Comparison of ENCODE assay signal across 1 cellular context in genomic region chr2:206518997-206519396, GRCh38.
TF ChIP-seq lines count a peak whose summit lies in the region.

No MANE protein-coding gene starts in this region.

TF ChIP-seq in GM12878, 131 proteins besides CTCF, POLR2A, EP300 and RAD21 (continued from another document):
- TF ChIP-seq ZBTB11 (CRISPR knock-in tag; IDR thresholded peaks at IDR 0.05): no peak
- TF ChIP-seq ATF2 (IDR thresholded peaks at IDR 0.05; ENCODE audit: low read length): no peak
- no peak for TF ChIP-seq PML (IDR thresholded peaks at IDR 0.05; ENCODE audit: low read length)
- no peak for TF ChIP-seq TCF3 (IDR thresholded peaks at IDR 0.05; ENCODE audit: borderline replicate concordance, insufficient read depth, low read depth, low read length)
- peak in 1 of 2 experiments; percentile 7; a peak in 1 of 4 replicates for TF ChIP-seq BHLHE40 (IDR thresholded peaks at IDR 0.05; ENCODE audit: borderline replicate concordance in 1 of 2, low read depth in 2 of 2, low read length in 1 of 2)
- no peak for TF ChIP-seq RFX5 (IDR thresholded peaks at IDR 0.05; ENCODE audit: low read depth, low read length)
- no peak for TF ChIP-seq SP1 (IDR thresholded peaks at IDR 0.05; ENCODE audit: low read depth, low read length)
- TF ChIP-seq FOXM1 (IDR thresholded peaks at IDR 0.05; ENCODE audit: low read depth, low read length): no peak; the same call in 1 of the 2 replicates
- TF ChIP-seq HSF1 (IDR thresholded peaks at IDR 0.05; ENCODE audit: low read depth, low read length): no peak
- no peak for TF ChIP-seq IKZF1 (conservative IDR thresholded peaks at IDR 0.05)
- TF ChIP-seq CREM (IDR thresholded peaks at IDR 0.05; ENCODE audit: low read depth): peak; percentile 46; the same call in 1 of the 2 replicates
- peak; percentile 41; the same call in 1 of the 2 replicates for TF ChIP-seq JUNB (IDR thresholded peaks at IDR 0.05)
- TF ChIP-seq SREBF1 (IDR thresholded peaks at IDR 0.05; ENCODE audit: low read length): no peak
- TF ChIP-seq YBX1 (IDR thresholded peaks at IDR 0.05): no peak
- TF ChIP-seq SUZ12 (IDR thresholded peaks at IDR 0.05; ENCODE audit: unreplicated experiment): no peak
- peak; percentile 74; the same call in 1 of the 2 replicates for TF ChIP-seq NFIC (IDR thresholded peaks at IDR 0.05; ENCODE audit: low read depth, low read length)
- no peak for TF ChIP-seq CBX3 (IDR thresholded peaks at IDR 0.05; ENCODE audit: borderline replicate concordance, low read depth)
- TF ChIP-seq ZNF274 (IDR thresholded peaks at IDR 0.05; ENCODE audit: insufficient read depth, insufficient read length): no peak
- TF ChIP-seq ZBED1 (IDR thresholded peaks at IDR 0.05; ENCODE audit: borderline replicate concordance): no peak
- TF ChIP-seq CHD2 (IDR thresholded peaks at IDR 0.05; ENCODE audit: borderline replicate concordance, low read depth, low read length): no peak
- no peak for TF ChIP-seq SMARCA5 (IDR thresholded peaks at IDR 0.05)
- TF ChIP-seq PAX5 (IDR thresholded peaks at IDR 0.05; ENCODE audit: borderline replicate concordance, low read depth, low read length): no peak
- TF ChIP-seq GABPA (IDR thresholded peaks at IDR 0.05; ENCODE audit: low read depth): no peak
- TF ChIP-seq PKNOX1 (IDR thresholded peaks at IDR 0.05): no peak
- TF ChIP-seq RAD51 (IDR thresholded peaks at IDR 0.05): no peak
- no peak for TF ChIP-seq IRF3 (IDR thresholded peaks at IDR 0.05)
- TF ChIP-seq MYC (IDR thresholded peaks at IDR 0.05; ENCODE audit: insufficient read depth, insufficient read length, insufficient replicate concordance, low read length, severe bottlenecking): no peak
- no peak for TF ChIP-seq TBL1XR1 (IDR thresholded peaks at IDR 0.05; ENCODE audit: low read depth, low read length)
- no peak for TF ChIP-seq RELA (IDR thresholded peaks at IDR 0.05; ENCODE audit: borderline replicate concordance, partially characterized antibody)
- no peak for TF ChIP-seq CEBPZ (IDR thresholded peaks at IDR 0.05; ENCODE audit: low read depth, low read length)
- no peak for TF ChIP-seq MTA2 (IDR thresholded peaks at IDR 0.05; ENCODE audit: low read depth)
- TF ChIP-seq GATAD2B (conservative IDR thresholded peaks at IDR 0.05; ENCODE audit: low read depth): no peak
- no peak for TF ChIP-seq RUNX3 (IDR thresholded peaks at IDR 0.05; ENCODE audit: low read length)
- peak; percentile 57 to 60; a peak in 3 of 4 replicates for TF ChIP-seq IKZF2 (IDR thresholded peaks at IDR 0.05)
- no peak for TF ChIP-seq BRCA1 (IDR thresholded peaks at IDR 0.05; ENCODE audit: low read depth, low read length)
- no peak for TF ChIP-seq NRF1 (conservative IDR thresholded peaks at IDR 0.05; ENCODE audit: low read depth, low read length)
- no peak for TF ChIP-seq SMAD5 (IDR thresholded peaks at IDR 0.05; ENCODE audit: low read depth)
- no peak for TF ChIP-seq POU2F2 (IDR thresholded peaks at IDR 0.05; ENCODE audit: borderline replicate concordance, low read depth, low read length)
- no peak for TF ChIP-seq TCF7 (IDR thresholded peaks at IDR 0.05; ENCODE audit: borderline replicate concordance)
- no peak for TF ChIP-seq BACH1 (IDR thresholded peaks at IDR 0.05; ENCODE audit: borderline replicate concordance)
- no peak for TF ChIP-seq STAT1 (conservative IDR thresholded peaks at IDR 0.05)
- peak; percentile 56; the same call in 1 of the 2 replicates for TF ChIP-seq ATF7 (IDR thresholded peaks at IDR 0.05; ENCODE audit: low read depth)
- peak; percentile 45; the same call in 1 of the 2 replicates for TF ChIP-seq EED (IDR thresholded peaks at IDR 0.05; ENCODE audit: low read depth)
- no peak for TF ChIP-seq SIN3A (IDR thresholded peaks at IDR 0.05; ENCODE audit: low read depth, low read length)
- no peak for TF ChIP-seq NFYA (IDR thresholded peaks at IDR 0.05; ENCODE audit: borderline replicate concordance, low read depth, low read length)
- TF ChIP-seq CBFB (IDR thresholded peaks at IDR 0.05; ENCODE audit: low read depth): no peak
- no peak for TF ChIP-seq ZNF622 (IDR thresholded peaks at IDR 0.05)
